ENCODE assay signal across 1 cellular context in the genomic region with DNA sequence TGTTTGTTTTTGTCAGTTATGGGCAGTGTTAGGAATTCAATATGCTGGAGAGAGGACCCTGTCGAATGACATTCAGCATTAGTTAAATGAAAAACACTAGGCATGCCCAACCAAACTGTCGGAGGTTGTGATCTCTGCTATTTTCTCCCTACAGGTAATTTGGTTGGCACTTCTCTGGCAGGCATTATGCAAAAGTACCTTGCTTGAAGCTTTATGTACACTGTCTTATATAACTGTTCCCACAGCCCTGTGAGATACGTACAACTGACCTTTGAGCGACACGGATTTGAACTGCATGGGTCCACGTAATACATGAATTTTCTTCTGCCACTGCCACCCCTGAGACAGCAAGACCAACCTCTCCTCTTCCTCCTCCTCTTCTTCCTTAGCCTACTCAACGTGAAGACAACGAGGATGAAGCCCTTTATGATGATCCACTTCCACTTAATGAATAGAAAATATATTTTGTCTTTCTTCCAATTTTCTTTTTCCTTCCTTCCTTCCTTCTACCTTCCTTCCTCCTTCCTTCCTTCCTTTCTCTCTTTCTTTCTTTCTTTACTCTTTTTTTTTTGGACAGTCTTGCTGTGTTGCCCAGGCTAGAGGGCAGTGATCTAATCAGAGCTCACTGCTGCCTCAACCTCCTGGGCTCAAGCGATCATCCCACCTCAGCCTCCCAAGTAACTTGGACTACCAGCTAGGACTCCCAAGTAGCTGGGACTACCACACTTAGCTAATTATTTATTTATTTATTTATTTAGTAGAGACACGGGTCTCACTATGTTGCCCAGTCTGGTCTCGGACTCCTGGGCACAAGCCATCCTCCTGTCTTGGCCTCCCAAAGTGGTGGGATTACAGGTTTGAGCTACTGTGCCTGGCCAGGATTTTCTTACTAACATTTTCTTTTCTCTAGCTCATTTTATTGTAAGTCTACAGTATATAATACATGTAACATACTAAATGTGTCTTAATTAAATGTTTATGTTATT.
TF ChIP-seq lines count a peak whose summit lies in the region.

No MANE protein-coding gene starts in this region.

TF ChIP-seq in HepG2, 621 proteins besides CTCF, POLR2A, EP300 and RAD21 (continued from another document and continues in another):
- peak; percentile 45; the same call in 1 of the 2 replicates for TF ChIP-seq PATZ1 (CRISPR knock-in tag; IDR thresholded peaks at IDR 0.05)
- no peak for TF ChIP-seq MTF1 (CRISPR knock-in tag; IDR thresholded peaks at IDR 0.05)
- TF ChIP-seq, protein P1, sequence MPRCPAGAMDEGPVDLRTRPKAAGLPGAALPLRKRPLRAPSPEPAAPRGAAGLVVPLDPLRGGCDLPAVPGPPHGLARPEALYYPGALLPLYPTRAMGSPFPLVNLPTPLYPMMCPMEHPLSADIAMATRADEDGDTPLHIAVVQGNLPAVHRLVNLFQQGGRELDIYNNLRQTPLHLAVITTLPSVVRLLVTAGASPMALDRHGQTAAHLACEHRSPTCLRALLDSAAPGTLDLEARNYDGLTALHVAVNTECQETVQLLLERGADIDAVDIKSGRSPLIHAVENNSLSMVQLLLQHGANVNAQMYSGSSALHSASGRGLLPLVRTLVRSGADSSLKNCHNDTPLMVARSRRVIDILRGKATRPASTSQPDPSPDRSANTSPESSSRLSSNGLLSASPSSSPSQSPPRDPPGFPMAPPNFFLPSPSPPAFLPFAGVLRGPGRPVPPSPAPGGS (CRISPR knock-in tag; IDR thresholded peaks at IDR 0.05), result no peak; the same call in 1 of the 2 replicates
- TF ChIP-seq MED13 (CRISPR knock-in tag; IDR thresholded peaks at IDR 0.05), result no peak
- TF ChIP-seq, protein P2, sequence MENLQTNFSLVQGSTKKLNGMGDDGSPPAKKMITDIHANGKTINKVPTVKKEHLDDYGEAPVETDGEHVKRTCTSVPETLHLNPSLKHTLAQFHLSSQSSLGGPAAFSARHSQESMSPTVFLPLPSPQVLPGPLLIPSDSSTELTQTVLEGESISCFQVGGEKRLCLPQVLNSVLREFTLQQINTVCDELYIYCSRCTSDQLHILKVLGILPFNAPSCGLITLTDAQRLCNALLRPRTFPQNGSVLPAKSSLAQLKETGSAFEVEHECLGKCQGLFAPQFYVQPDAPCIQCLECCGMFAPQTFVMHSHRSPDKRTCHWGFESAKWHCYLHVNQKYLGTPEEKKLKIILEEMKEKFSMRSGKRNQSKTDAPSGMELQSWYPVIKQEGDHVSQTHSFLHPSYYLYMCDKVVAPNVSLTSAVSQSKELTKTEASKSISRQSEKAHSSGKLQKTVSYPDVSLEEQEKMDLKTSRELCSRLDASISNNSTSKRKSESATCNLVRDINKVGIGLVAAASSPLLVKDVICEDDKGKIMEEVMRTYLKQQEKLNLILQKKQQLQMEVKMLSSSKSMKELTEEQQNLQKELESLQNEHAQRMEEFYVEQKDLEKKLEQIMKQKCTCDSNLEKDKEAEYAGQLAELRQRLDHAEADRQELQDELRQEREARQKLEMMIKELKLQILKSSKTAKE (CRISPR knock-in tag; IDR thresholded peaks at IDR 0.05; ENCODE audit: borderline replicate concordance), result peak; percentile 43
- TF ChIP-seq ZNF614 (CRISPR knock-in tag; IDR thresholded peaks at IDR 0.05; ENCODE audit: borderline replicate concordance), result peak; percentile 81; the same call in 1 of the 2 replicates
- TF ChIP-seq RBM22 (optimal IDR thresholded peaks at IDR 0.05; ENCODE audit: low read length), result no peak
- TF ChIP-seq ZNF136 (CRISPR knock-in tag; IDR thresholded peaks at IDR 0.05; ENCODE audit: low read depth), result no peak
- TF ChIP-seq ZNF326 (CRISPR knock-in tag; IDR thresholded peaks at IDR 0.05; ENCODE audit: borderline replicate concordance), result no peak
- TF ChIP-seq, protein P3, sequence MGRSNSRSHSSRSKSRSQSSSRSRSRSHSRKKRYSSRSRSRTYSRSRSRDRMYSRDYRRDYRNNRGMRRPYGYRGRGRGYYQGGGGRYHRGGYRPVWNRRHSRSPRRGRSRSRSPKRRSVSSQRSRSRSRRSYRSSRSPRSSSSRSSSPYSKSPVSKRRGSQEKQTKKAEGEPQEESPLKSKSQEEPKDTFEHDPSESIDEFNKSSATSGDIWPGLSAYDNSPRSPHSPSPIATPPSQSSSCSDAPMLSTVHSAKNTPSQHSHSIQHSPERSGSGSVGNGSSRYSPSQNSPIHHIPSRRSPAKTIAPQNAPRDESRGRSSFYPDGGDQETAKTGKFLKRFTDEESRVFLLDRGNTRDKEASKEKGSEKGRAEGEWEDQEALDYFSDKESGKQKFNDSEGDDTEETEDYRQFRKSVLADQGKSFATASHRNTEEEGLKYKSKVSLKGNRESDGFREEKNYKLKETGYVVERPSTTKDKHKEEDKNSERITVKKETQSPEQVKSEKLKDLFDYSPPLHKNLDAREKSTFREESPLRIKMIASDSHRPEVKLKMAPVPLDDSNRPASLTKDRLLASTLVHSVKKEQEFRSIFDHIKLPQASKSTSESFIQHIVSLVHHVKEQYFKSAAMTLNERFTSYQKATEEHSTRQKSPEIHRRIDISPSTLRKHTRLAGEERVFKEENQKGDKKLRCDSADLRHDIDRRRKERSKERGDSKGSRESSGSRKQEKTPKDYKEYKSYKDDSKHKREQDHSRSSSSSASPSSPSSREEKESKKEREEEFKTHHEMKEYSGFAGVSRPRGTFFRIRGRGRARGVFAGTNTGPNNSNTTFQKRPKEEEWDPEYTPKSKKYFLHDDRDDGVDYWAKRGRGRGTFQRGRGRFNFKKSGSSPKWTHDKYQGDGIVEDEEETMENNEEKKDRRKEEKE (IDR thresholded peaks at IDR 0.05), result no peak
- TF ChIP-seq ZNF576 (CRISPR knock-in tag; IDR thresholded peaks at IDR 0.05), result no peak
- no peak for TF ChIP-seq ASH2L (IDR thresholded peaks at IDR 0.05; ENCODE audit: insufficient read length, low read depth, low read length)
- TF ChIP-seq ZFP36 (IDR thresholded peaks at IDR 0.05; ENCODE audit: borderline replicate concordance, low read depth, low read length, partially characterized antibody), result no peak
- no peak for TF ChIP-seq ARHGAP35 (CRISPR knock-in tag; IDR thresholded peaks at IDR 0.05; ENCODE audit: borderline replicate concordance)
- TF ChIP-seq CHCHD3 (CRISPR knock-in tag; IDR thresholded peaks at IDR 0.05), result no peak
- TF ChIP-seq, protein P4, sequence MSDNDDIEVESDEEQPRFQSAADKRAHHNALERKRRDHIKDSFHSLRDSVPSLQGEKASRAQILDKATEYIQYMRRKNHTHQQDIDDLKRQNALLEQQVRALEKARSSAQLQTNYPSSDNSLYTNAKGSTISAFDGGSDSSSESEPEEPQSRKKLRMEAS (IDR thresholded peaks at IDR 0.05), result peak; percentile 59
- TF ChIP-seq ZNF841 (CRISPR knock-in tag; IDR thresholded peaks at IDR 0.05; ENCODE audit: borderline replicate concordance), result no peak
- TF ChIP-seq KDM3A (CRISPR knock-in tag; IDR thresholded peaks at IDR 0.05; ENCODE audit: low read depth), result no peak
- TF ChIP-seq DRAP1 (CRISPR knock-in tag; IDR thresholded peaks at IDR 0.05), result peak; percentile 90
- TF ChIP-seq, protein P5, sequence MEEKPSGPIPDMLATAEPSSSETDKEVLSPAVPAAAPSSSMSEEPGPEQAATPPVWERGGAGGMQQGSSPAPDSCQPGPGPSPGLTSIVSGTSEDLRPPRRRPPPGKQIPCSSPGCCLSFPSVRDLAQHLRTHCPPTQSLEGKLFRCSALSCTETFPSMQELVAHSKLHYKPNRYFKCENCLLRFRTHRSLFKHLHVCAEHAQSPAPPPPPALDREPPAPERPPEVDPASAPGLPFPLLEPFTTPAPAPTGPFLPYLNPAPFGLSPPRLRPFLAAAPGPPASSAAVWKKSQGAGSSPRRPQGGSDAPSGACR (CRISPR knock-in tag; IDR thresholded peaks at IDR 0.05), result no peak
- TF ChIP-seq HIC2 (CRISPR knock-in tag; IDR thresholded peaks at IDR 0.05; ENCODE audit: low read depth), result no peak; the same call in 1 of the 2 replicates
- no peak for TF ChIP-seq ZBTB21 (CRISPR knock-in tag; IDR thresholded peaks at IDR 0.05)
- no peak for TF ChIP-seq RELA (CRISPR knock-in tag; IDR thresholded peaks at IDR 0.05)
- peak; percentile 87; the same call in 1 of the 2 replicates for TF ChIP-seq SIX4 (CRISPR knock-in tag; IDR thresholded peaks at IDR 0.05)
- TF ChIP-seq ZSCAN20 (CRISPR knock-in tag; IDR thresholded peaks at IDR 0.05; ENCODE audit: borderline replicate concordance), result no peak
- TF ChIP-seq SYNCRIP (IDR thresholded peaks at IDR 0.05; ENCODE audit: insufficient read depth, low read depth, low read length), result no peak
- no peak for TF ChIP-seq SRSF1 (optimal IDR thresholded peaks at IDR 0.05; ENCODE audit: low read depth, low read length)
- TF ChIP-seq UBTF (CRISPR knock-in tag; IDR thresholded peaks at IDR 0.05), result no peak
- TF ChIP-seq ZNF572 (CRISPR knock-in tag; IDR thresholded peaks at IDR 0.05), result no peak
- TF ChIP-seq DPF2 (CRISPR knock-in tag; IDR thresholded peaks at IDR 0.05; ENCODE audit: borderline replicate concordance, low read depth), result peak; percentile 69
- TF ChIP-seq, protein P6, sequence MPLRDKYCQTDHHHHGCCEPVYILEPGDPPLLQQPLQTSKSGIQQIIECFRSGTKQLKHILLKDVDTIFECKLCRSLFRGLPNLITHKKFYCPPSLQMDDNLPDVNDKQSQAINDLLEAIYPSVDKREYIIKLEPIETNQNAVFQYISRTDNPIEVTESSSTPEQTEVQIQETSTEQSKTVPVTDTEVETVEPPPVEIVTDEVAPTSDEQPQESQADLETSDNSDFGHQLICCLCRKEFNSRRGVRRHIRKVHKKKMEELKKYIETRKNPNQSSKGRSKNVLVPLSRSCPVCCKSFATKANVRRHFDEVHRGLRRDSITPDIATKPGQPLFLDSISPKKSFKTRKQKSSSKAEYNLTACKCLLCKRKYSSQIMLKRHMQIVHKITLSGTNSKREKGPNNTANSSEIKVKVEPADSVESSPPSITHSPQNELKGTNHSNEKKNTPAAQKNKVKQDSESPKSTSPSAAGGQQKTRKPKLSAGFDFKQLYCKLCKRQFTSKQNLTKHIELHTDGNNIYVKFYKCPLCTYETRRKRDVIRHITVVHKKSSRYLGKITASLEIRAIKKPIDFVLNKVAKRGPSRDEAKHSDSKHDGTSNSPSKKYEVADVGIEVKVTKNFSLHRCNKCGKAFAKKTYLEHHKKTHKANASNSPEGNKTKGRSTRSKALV (CRISPR knock-in tag; IDR thresholded peaks at IDR 0.05), result no peak
- TF ChIP-seq ZNF816 (CRISPR knock-in tag; IDR thresholded peaks at IDR 0.05; ENCODE audit: borderline replicate concordance), result no peak
- no peak for TF ChIP-seq ZBTB8A (CRISPR knock-in tag; IDR thresholded peaks at IDR 0.05; ENCODE audit: borderline replicate concordance, low read depth)
- TF ChIP-seq BORCS8-MEF2B (CRISPR knock-in tag; IDR thresholded peaks at IDR 0.05), result no peak
- TF ChIP-seq PHF8 (CRISPR knock-in tag; IDR thresholded peaks at IDR 0.05), result no peak
- no peak for TF ChIP-seq PRPF4 (IDR thresholded peaks at IDR 0.05; ENCODE audit: low read depth, low read length, poor library complexity, severe bottlenecking)
- TF ChIP-seq RCOR2 (CRISPR knock-in tag; IDR thresholded peaks at IDR 0.05), result 0 out of 2 replicates have a peak, but pooled peaks have one; percentile 17
- no peak for TF ChIP-seq KLF12 (CRISPR knock-in tag; IDR thresholded peaks at IDR 0.05; ENCODE audit: borderline replicate concordance)
- no peak for TF ChIP-seq ZNF773 (CRISPR knock-in tag; IDR thresholded peaks at IDR 0.05; ENCODE audit: borderline replicate concordance)
- no peak for TF ChIP-seq AGO2 (optimal IDR thresholded peaks at IDR 0.05; ENCODE audit: low read depth, low read length)
- no peak for TF ChIP-seq ZNF354B (CRISPR knock-in tag; IDR thresholded peaks at IDR 0.05)
- peak; percentile 71 for TF ChIP-seq SAP130 (CRISPR knock-in tag; IDR thresholded peaks at IDR 0.05; ENCODE audit: low read depth)
